Comparison of ENCODE assay signal across 9 cellular contexts in genomic region chr4:102120846-102121245, GRCh38.
"Had no signal": no experiment of that assay in that cellular context is flagged by ENCODE, and none has a peak within 500 bp of the region (broad histone marks: within the 10 kb centered on the region; RNA-seq: fewer than 3 reads in every experiment).

No MANE protein-coding gene starts in this region.

- H3K9ac ChIP-seq: KMS-11 had no signal

- FAIRE-seq: H1, H54, HTR-8/SVneo had no signal

- DNase-seq: H9, HCEC 1CT, IMR-90, KBM-7 had no signal

- H3K4me2 ChIP-seq: GM23338, KMS-11 had no signal

- H3K27ac ChIP-seq: KMS-11 had no signal

- H3K4me3 ChIP-seq: GM23338 had no signal

- H2AFZ ChIP-seq: GM23338 had no signal

- ATAC-seq: GM23338 had no signal
